ENCODE assay signal across 8 cellular contexts in genomic region chr19:13986348-13986904, GRCh38. TPM values are rescaled to one million over a fixed set of nuclear protein-coding genes. Genes with fewer than 3 reads are reported as not detected.
DNase-seq lines count a peak whose midpoint lies in the region; ATAC-seq, FAIRE-seq and TF ChIP-seq lines count a peak whose summit lies in the region.

No MANE protein-coding gene starts in this region.

- no peaks in the 10 kb centered on the region for H3K9me3 ChIP-seq in pancreas
- no peaks in the 10 kb centered on the region for H3K9me3 ChIP-seq in tibial nerve

- H3K27ac ChIP-seq in C4-2B (peak overlapping the region; percentile 89), RWPE1 (peak overlapping the region; percentile 38), pancreas (peak overlapping the region in 3 of 4 donors; percentile 55 to 72 (median 70)), tibial nerve (peak overlapping the region; percentile 66 to 89 (median 86))

- no peak overlapping the region for H3K4me3 ChIP-seq in pancreas
- H3K4me3 ChIP-seq in tibial nerve, result peak overlapping the region in 1 of 4 donors; percentile 9

- TF ChIP-seq POLR2A in tibial nerve (IDR thresholded peaks at IDR 0.05), result no peak

- FAIRE-seq in pancreas (lab: Jason Lieb, UNC), result no peak

- H3K36me3 ChIP-seq in pancreas, result peaks cover 0 to 8% (median 0%) of the 10 kb centered on the region in 3 donors
- peaks cover 0 to 70% (median 0%) of the 10 kb centered on the region in 3 donors for H3K36me3 ChIP-seq in tibial nerve

- WGBS in pancreas, 2 donors, result 78 to 79% methylated on average over 16 to 19 of the region's 19 CpGs
- 37 to 48% methylated on average over 8 to 16 of the region's 19 CpGs for WGBS in tibial nerve, 2 donors

- CTCF ChIA-PET in RWPE1 (lab: Yijun Ruan, JAX), result no interaction called here

- intact Hi-C loops in pancreas (cut with DNase I), result no loop called here

- H3K4me1 ChIP-seq in pancreas (no peaks in the 10 kb centered on the region), tibial nerve (peaks cover 0 to 44% (median 19%) of the 10 kb centered on the region in 4 donors)

- no peak for TF ChIP-seq EP300 in tibial nerve (IDR thresholded peaks at IDR 0.05)

- no peak for TF ChIP-seq CTCF in C4-2B (conservative IDR thresholded peaks at IDR 0.05)
- TF ChIP-seq CTCF in RWPE1 (conservative IDR thresholded peaks at IDR 0.05; ENCODE audit: low read depth), result no peak
- no peak for TF ChIP-seq CTCF in pancreas (IDR thresholded peaks at IDR 0.05)
- TF ChIP-seq CTCF in tibial nerve (IDR thresholded peaks at IDR 0.05), result no peak

- DNase-seq in RWPE1 (ENCODE audit: low spot score) (peak; percentile 73), glomerular visceral epithelial cell (ENCODE audit: extremely low spot score) (peak; percentile 97), pancreas (peak in 4 of 6 donors; percentile 49 to 82 (median 77)), tibial nerve (ENCODE audit: low spot score in 2 of 2) (peak; percentile 64 to 74)
- DNase-seq in activated effector memory CD4-positive, alpha-beta T cell treated with Interleukin-2 at 50 U/mL for 16 hours, result peak; percentile 99

- ATAC-seq in GM19395 (IDR thresholded peaks at IDR 0.05; ENCODE audit: unreplicated experiment), result peak; percentile 73
- ATAC-seq in HG03521 (IDR thresholded peaks at IDR 0.05; ENCODE audit: unreplicated experiment), result peak; percentile 77
- peak; percentile 12 to 78 (median 59) for ATAC-seq in pancreas

- no peaks in the 10 kb centered on the region for H3K27me3 ChIP-seq in pancreas
- H3K27me3 ChIP-seq in tibial nerve, result no peaks in the 10 kb centered on the region

- POLR2A ChIA-PET in RWPE1 (lab: Yijun Ruan, JAX; ENCODE audit: low non-redundant PET), result no interaction called here

RNA-seq across cellular contexts. Expression of gene RFX1, which starts 19.7 kb away (rescaled TPM):
- total RNA-seq in pancreas (10 to 100 TPM in 1 of 6 donors, 1 to 10 TPM in 5; 5.5 to 10.6 (median 6.8) TPM), tibial nerve (1 to 10 TPM; 3.1 to 8.4 (median 6.0) TPM)
- 10 to 100 TPM; 11.7 to 55.6 TPM for polyA plus RNA-seq in pancreas

RNA-seq across cellular contexts. Expression of gene DCAF15, which starts 34.1 kb away (rescaled TPM):
- total RNA-seq in pancreas (10 to 100 TPM in 3 of 6 donors, 1 to 10 TPM in 3; 7.8 to 15.2 (median 10.3) TPM), tibial nerve (10 to 100 TPM; 14.3 to 31.5 (median 19.3) TPM)
- 10 to 100 TPM; 37.8 to 50.7 TPM for polyA plus RNA-seq in pancreas

RNA-seq across cellular contexts. Expression of gene RLN3, which starts 41.5 kb away (rescaled TPM):
- total RNA-seq in pancreas, result not detected
- polyA plus RNA-seq in pancreas, result not detected
- total RNA-seq in tibial nerve, result not detected

RNA-seq across cellular contexts. Expression of gene IL27RA, which starts 45.1 kb away (rescaled TPM):
- total RNA-seq in pancreas, result 1 to 10 TPM in 5 of 6 donors, under 1 TPM in 1; 0.88 to 8.2 (median 1.9) TPM
- polyA plus RNA-seq in pancreas, result 1 to 10 TPM; 1.4 to 3.1 TPM
- 1 to 10 TPM; 2.4 to 3.5 (median 3.0) TPM for total RNA-seq in tibial nerve

RNA-seq across cellular contexts. Expression of gene PODNL1, which starts 48.2 kb away (rescaled TPM):
- 1 to 10 TPM in 1 of 6 donors, under 1 TPM in 3, not detected in 2; 0.25 to 2.0 (median 0.84) TPM for total RNA-seq in pancreas
- polyA plus RNA-seq in pancreas, result under 1 TPM; 0.40 to 0.76 TPM
- total RNA-seq in tibial nerve, result 10 to 100 TPM in 3 of 4 donors, 1 to 10 TPM in 1; 9.4 to 45.7 (median 20.7) TPM

Comparison
In these comparisons a context has a peak if more than half of its experiments do, and no peak if none do; other contexts are left out.
1. H3K27ac ChIP-seq: peak in every context shown above with its lines; median percentile 89 in C4-2B; 86 in tibial nerve; 70 in pancreas; 38 in RWPE1.